8 cellular contexts compared by ENCODE assay signal in the genomic region with DNA sequence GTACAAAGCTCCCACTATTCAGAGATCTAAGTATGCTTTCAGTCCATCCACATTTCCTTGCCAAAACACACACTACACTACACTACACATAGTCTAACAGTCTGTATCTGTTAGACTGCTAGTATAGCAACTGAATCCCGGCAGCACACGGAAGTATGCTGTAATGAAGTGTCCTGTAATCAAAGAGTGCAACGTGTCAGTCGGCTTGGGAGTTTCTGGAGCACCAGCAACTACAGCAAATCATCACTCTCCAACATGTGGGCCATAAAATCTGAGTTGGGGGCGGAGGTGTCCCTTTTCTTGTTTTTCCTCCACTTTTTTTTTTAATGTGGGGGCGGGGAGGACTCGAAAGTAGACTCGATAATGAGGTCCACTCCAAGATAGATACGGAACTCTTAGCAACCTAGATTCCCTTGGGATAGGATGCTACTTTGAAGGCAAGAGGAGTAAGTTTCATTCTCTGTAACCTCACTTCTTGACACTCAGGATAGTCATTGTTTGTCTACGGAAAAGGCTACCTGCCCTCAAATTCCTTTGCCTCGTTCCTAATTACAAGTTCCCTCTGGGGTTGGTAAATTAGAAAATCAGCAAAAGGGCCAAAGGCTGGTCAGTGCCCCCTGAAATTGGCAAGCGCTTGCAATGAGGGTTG. TPM values are rescaled to one million over a fixed set of nuclear protein-coding genes. Genes with fewer than 3 reads are reported as not detected.
DNase-seq lines count a peak whose midpoint lies in the region; ATAC-seq and TF ChIP-seq lines count a peak whose summit lies in the region.

No MANE protein-coding gene starts in this region.

- H3K27ac ChIP-seq in SK-N-MC (peak overlapping the region; percentile 67), colonic mucosa (peak overlapping the region; percentile 71), testis (peak overlapping the region; percentile 40 to 80)

- TF ChIP-seq CTCF in colonic mucosa (IDR thresholded peaks at IDR 0.05) (no peak), testis (IDR thresholded peaks at IDR 0.05) (no peak)

- peak; percentile 0 for DNase-seq in NCI-H2227 (lab: John Stamatoyannopoulos, UW; ENCODE audit: unreplicated experiment)
- DNase-seq in NCI-H2227 treated with DMSO at 0.1 percent for 48 hours (lab: John Stamatoyannopoulos, UW) = no peak
- DNase-seq in HuH-7.5 (ENCODE audit: low spot score) = peak; percentile 19
- DNase-seq in SK-N-MC (ENCODE audit: low read depth, low spot score) = no peak
- DNase-seq in colonic mucosa = peak; percentile 67
- peak; percentile 48 for DNase-seq in left lobe of liver (ENCODE audit: low spot score)
- peak; percentile 26 for DNase-seq in testis

- H3K27me3 ChIP-seq in colonic mucosa (no peaks in the 10 kb centered on the region), testis (no peaks in the 10 kb centered on the region)

- peak overlapping the region; percentile 83 for H3K9ac ChIP-seq in SK-N-MC (ENCODE audit: insufficient read length)
- peak overlapping the region; percentile 81 to 99 for H3K9ac ChIP-seq in colonic mucosa (ENCODE audit: low read depth in 2 of 2, low read length in 2 of 2)

- H3K4me1 ChIP-seq in colonic mucosa (no peaks in the 10 kb centered on the region), testis (no peaks in the 10 kb centered on the region)

- intact Hi-C loops in colonic mucosa (cut with DNase I) = loop anchor here (10.0 kb wide), 1 partner anchor 176 kb away; no protein-coding TSS in a partner anchor
- intact Hi-C loops in testis (cut with DNase I; ENCODE audit: low total_unique reads) = no loop called here

- no peak for TF ChIP-seq POLR2A in testis (IDR thresholded peaks at IDR 0.05)

- no peaks in the 10 kb centered on the region for H3K9me3 ChIP-seq in SK-N-MC (ENCODE audit: low read depth, low read length)
- no peaks in the 10 kb centered on the region for H3K9me3 ChIP-seq in colonic mucosa
- H3K9me3 ChIP-seq in testis = no peaks in the 10 kb centered on the region

- ATAC-seq in GM21737 (IDR thresholded peaks at IDR 0.05; ENCODE audit: unreplicated experiment) = peak; percentile 45
- ATAC-seq in left lobe of liver = peak; percentile 68

- WGBS in testis, 2 donors = 0% methylated on average over 12 of the region's 12 CpGs

- H3K4me3 ChIP-seq in SK-N-MC = peak overlapping the region; percentile 93
- H3K4me3 ChIP-seq in colonic mucosa = peak overlapping the region; percentile 96
- peak overlapping the region; percentile 71 to 77 for H3K4me3 ChIP-seq in testis

- H3K36me3 ChIP-seq in SK-N-MC (ENCODE audit: insufficient read depth, low read length) (peaks cover 3% of the 10 kb centered on the region; the same call in 1 of the 2 replicates), colonic mucosa (no peaks in the 10 kb centered on the region), testis (ENCODE audit: low read depth, missing control alignments) (no peaks in the 10 kb centered on the region)

RNA-seq across cellular contexts. Expression of a gene that starts 0.7 kb away (rescaled TPM):
- total RNA-seq in colonic mucosa (10 to 100 TPM; 17.4 to 19.2 TPM), left lobe of liver (8.6 TPM), testis (10 to 100 TPM; 11.6 to 12.4 TPM)
- 6.4 TPM for polyA plus RNA-seq in testis (ENCODE audit: insufficient read depth, low read depth, low replicate concordance)

Comparison
In these comparisons a context has a peak if more than half of its experiments do, and no peak if none do; other contexts are left out.
1. DNase-seq: peak in NCI-H2227 (single experiment), HuH-7.5 (single experiment), colonic mucosa (single experiment), left lobe of liver (single experiment) and testis (single experiment); none in NCI-H2227 treated with DMSO at 0.1 percent for 48 hours (single experiment) and SK-N-MC (single experiment).
2. Peak in every context shown above with its lines, with median percentiles within 50 percentile points of each other: H3K27ac ChIP-seq and H3K4me3 ChIP-seq.